Comparison of ENCODE assay signal across 15 cellular contexts in genomic region chr16:2161911-2162310, GRCh38. TPM values are rescaled to one million over a fixed set of nuclear protein-coding genes. Genes with fewer than 3 reads are reported as not detected.
DNase-seq lines count a peak whose midpoint lies in the region; ATAC-seq lines count a peak whose summit lies in the region.
"Had no signal": no experiment of that assay in that cellular context is flagged by ENCODE, and none has a peak within 500 bp of the region (broad histone marks: within the 10 kb centered on the region; RNA-seq: fewer than 3 reads in every experiment).

No MANE protein-coding gene starts in this region.

- H3K27me3 ChIP-seq in Karpas-422 (ENCODE audit: low read length): no peaks in the 10 kb centered on the region
- H3K27me3 ChIP-seq: MG63, right atrium auricular region had no signal

- peaks cover 17% of the 10 kb centered on the region for H3K36me3 Mint-ChIP-seq in stimulated activated effector memory CD8-positive, alpha-beta T cell treated with anti-CD3 and anti-CD28 coated beads, Interleukin-12 subunit alpha, Interleukin-12 subunit beta, amount 100 ng/mL, for 72 hours
- H3K36me3 Mint-ChIP-seq: natural killer cell treated with Interleukin-12 subunit alpha and Interleukin-12 subunit beta and Interleukin-15 and Interleukin-18, amount 100 ng/mL, for 72 hours had no signal

- peaks cover 28% of the 10 kb centered on the region for H3K4me1 Mint-ChIP-seq in stimulated activated effector memory CD8-positive, alpha-beta T cell treated with anti-CD3 and anti-CD28 coated beads, Interleukin-12 subunit alpha, Interleukin-12 subunit beta, amount 100 ng/mL, for 72 hours

- DNase-seq in Karpas-422 (no peak), epithelial cell of prostate (ENCODE audit: low read depth, low spot score) (no peak), NCI-H2107 (lab: John Stamatoyannopoulos, UW) (no peak), NCI-H2081 (lab: John Stamatoyannopoulos, UW) (no peak), middle frontal gyrus (ENCODE audit: extremely low spot score, low spot score) (no peak)
- no peak for DNase-seq in stimulated activated effector memory CD8-positive, alpha-beta T cell treated with anti-CD3 and anti-CD28 coated beads, Interleukin-12 subunit alpha, Interleukin-12 subunit beta, amount 100 ng/mL, for 72 hours (ENCODE audit: low spot score in 2 of 2)
- DNase-seq: activated CD8-positive, alpha-beta memory T cell treated with anti-CD3 and anti-CD28 coated beads, Interleukin-2, amount 10 ng/mL, durations not matched to agents 7 days and 5 days; activated naive CD4-positive, alpha-beta T cell treated with anti-CD3 and anti-CD28 coated beads for 36 hours; C1 segment of cervical spinal cord; effector memory CD4-positive, alpha-beta T cell; MG63; SK-N-SH had no signal

- H3K9me2 ChIP-seq in Karpas-422 (replicated peaks; ENCODE audit: insufficient read depth, low read length): no peaks in the 10 kb centered on the region
- H3K9me2 ChIP-seq: SK-N-SH had no signal

- H3K9me3 Mint-ChIP-seq in stimulated activated effector memory CD8-positive, alpha-beta T cell treated with anti-CD3 and anti-CD28 coated beads, Interleukin-12 subunit alpha, Interleukin-12 subunit beta, amount 100 ng/mL, for 72 hours: no peaks in the 10 kb centered on the region
- H3K9me3 Mint-ChIP-seq: activated naive CD4-positive, alpha-beta T cell treated with anti-CD3 and anti-CD28 coated beads for 36 hours; natural killer cell treated with Interleukin-12 subunit alpha and Interleukin-12 subunit beta and Interleukin-15 and Interleukin-18, amount 100 ng/mL, for 72 hours; stimulated activated naive CD8-positive, alpha-beta T cell treated with anti-CD3 and anti-CD28 coated beads, Interleukin-15, Interleukin-2, amounts not matched to agents 100 ng/mL and 50 ng/mL, for 24 hours had no signal

- peaks cover 56% of the 10 kb centered on the region for H4K20me1 ChIP-seq in Karpas-422 (ENCODE audit: insufficient read depth, low read depth, low read length)

- H3K36me3 ChIP-seq in Karpas-422 (ENCODE audit: insufficient read depth, low read length): no peaks in the 10 kb centered on the region

- no peak for ATAC-seq in stimulated activated effector memory CD8-positive, alpha-beta T cell treated with anti-CD3 and anti-CD28 coated beads, Interleukin-12 subunit alpha, Interleukin-12 subunit beta, amount 100 ng/mL, for 72 hours
- ATAC-seq: activated CD8-positive, alpha-beta memory T cell treated with anti-CD3 and anti-CD28 coated beads, Interleukin-2, amount 10 ng/mL, durations not matched to agents 7 days and 5 days had no signal

- no peak overlapping the region for H3K4me3 ChIP-seq in Karpas-422 (ENCODE audit: low read length)
- H3K4me3 ChIP-seq: MG63, right atrium auricular region had no signal

- no peak overlapping the region for H3K4me2 ChIP-seq in Karpas-422 (ENCODE audit: low read depth, low read length, poor library complexity, severe bottlenecking)
- H3K4me2 ChIP-seq: SK-N-SH had no signal

- H3K27ac Mint-ChIP-seq in stimulated activated effector memory CD8-positive, alpha-beta T cell treated with anti-CD3 and anti-CD28 coated beads, Interleukin-12 subunit alpha, Interleukin-12 subunit beta, amount 100 ng/mL, for 72 hours: peak overlapping the region; percentile 65
- H3K27ac Mint-ChIP-seq: activated CD8-positive, alpha-beta memory T cell treated with anti-CD3 and anti-CD28 coated beads, Interleukin-2, amount 10 ng/mL, durations not matched to agents 7 days and 5 days; activated naive CD4-positive, alpha-beta T cell treated with anti-CD3 and anti-CD28 coated beads for 36 hours; natural killer cell treated with Interleukin-12 subunit alpha and Interleukin-12 subunit beta and Interleukin-15 and Interleukin-18, amount 100 ng/mL, for 72 hours; stimulated activated naive CD8-positive, alpha-beta T cell treated with anti-CD3 and anti-CD28 coated beads, Interleukin-15, Interleukin-2, amounts not matched to agents 100 ng/mL and 50 ng/mL, for 24 hours had no signal

- H3K9me3 ChIP-seq in Karpas-422 (ENCODE audit: low read length): no peaks in the 10 kb centered on the region
- H3K9me3 ChIP-seq: MG63, right atrium auricular region, SK-N-SH had no signal

- H3K27ac ChIP-seq in Karpas-422 (ENCODE audit: low read length) (peak overlapping the region; percentile 79), epithelial cell of prostate (peak overlapping the region; percentile 82)

- peaks cover 80% of the 10 kb centered on the region for H3K79me2 ChIP-seq in Karpas-422 (ENCODE audit: low read length)

- peak overlapping the region; percentile 22 for H3K9ac ChIP-seq in Karpas-422 (ENCODE audit: low read length)
- H3K9ac ChIP-seq: SK-N-SH had no signal

- no peak overlapping the region for H3K4me3 Mint-ChIP-seq in stimulated activated effector memory CD8-positive, alpha-beta T cell treated with anti-CD3 and anti-CD28 coated beads, Interleukin-12 subunit alpha, Interleukin-12 subunit beta, amount 100 ng/mL, for 72 hours
- H3K4me3 Mint-ChIP-seq: activated CD8-positive, alpha-beta memory T cell treated with anti-CD3 and anti-CD28 coated beads, Interleukin-2, amount 10 ng/mL, durations not matched to agents 7 days and 5 days; activated naive CD4-positive, alpha-beta T cell treated with anti-CD3 and anti-CD28 coated beads for 36 hours; natural killer cell treated with Interleukin-12 subunit alpha and Interleukin-12 subunit beta and Interleukin-15 and Interleukin-18, amount 100 ng/mL, for 72 hours; stimulated activated naive CD8-positive, alpha-beta T cell treated with anti-CD3 and anti-CD28 coated beads, Interleukin-15, Interleukin-2, amounts not matched to agents 100 ng/mL and 50 ng/mL, for 24 hours had no signal

- no peak overlapping the region for H2AFZ ChIP-seq in Karpas-422 (ENCODE audit: low read length)

- H3K4me1 ChIP-seq in Karpas-422 (ENCODE audit: low read length): peaks cover 51% of the 10 kb centered on the region

RNA-seq across cellular contexts. Expression of gene TRAF7, which starts 6.3 kb away (rescaled TPM):
- 68.3 and 110 TPM in 2 replicates for total RNA-seq in Karpas-422 (2014; rRNA removed; shearing (Covaris generic); ENCODE audit: low replicate concordance)

RNA-seq across cellular contexts. Expression of gene RAB26, which starts 13.5 kb away (rescaled TPM):
- total RNA-seq in Karpas-422 (2014; rRNA removed; shearing (Covaris generic); ENCODE audit: low replicate concordance): 12.8 and 15.0 TPM in 2 replicates
- total RNA-seq: activated naive CD4-positive, alpha-beta T cell treated with anti-CD3 and anti-CD28 coated beads for 36 hours had no signal

RNA-seq across cellular contexts. Expression of gene PKD1, which starts 26.2 kb away (rescaled TPM):
- 72.8 and 110 TPM in 2 replicates for total RNA-seq in Karpas-422 (2014; rRNA removed; shearing (Covaris generic); ENCODE audit: low replicate concordance)

RNA-seq across cellular contexts. Expression of gene CASKIN1, which starts 34.5 kb away (rescaled TPM):
- total RNA-seq in Karpas-422 (2014; rRNA removed; shearing (Covaris generic); ENCODE audit: low replicate concordance): 0.14 TPM in 1 of 2 replicates, not detected in the other

RNA-seq across cellular contexts. Expression of gene MLST8, which starts 43.3 kb away (rescaled TPM):
- 46.3 and 67.0 TPM in 2 replicates for total RNA-seq in Karpas-422 (2014; rRNA removed; shearing (Covaris generic); ENCODE audit: low replicate concordance)
